ENCODE assay signal across 8 cellular contexts in the genomic region with DNA sequence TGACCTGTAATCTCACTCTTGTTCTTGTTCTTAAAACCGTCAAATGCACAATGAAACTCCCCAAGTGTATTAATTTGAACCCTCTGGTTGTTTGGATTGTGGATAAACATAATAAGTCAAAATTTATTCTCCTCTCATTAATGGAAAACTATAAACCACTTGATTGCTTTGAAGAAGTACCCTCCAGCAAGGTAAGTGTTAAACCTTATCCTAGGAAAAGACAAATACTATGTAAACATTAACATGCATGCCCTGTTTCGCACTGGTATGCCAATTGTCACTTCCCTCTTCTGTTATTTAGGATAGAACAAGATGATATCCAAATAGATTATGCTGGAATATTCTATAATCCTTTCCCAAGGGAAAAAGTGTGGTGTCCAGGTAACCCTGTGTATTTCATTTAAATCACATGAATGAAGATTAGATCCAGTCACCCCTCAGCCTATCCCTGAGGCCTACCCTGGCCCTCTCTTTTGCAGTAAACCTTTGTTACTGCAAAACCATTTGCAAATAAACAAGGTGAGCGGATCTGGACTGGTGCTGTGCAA. TPM values are rescaled to one million over a fixed set of nuclear protein-coding genes. Genes with fewer than 3 reads are reported as not detected.
DNase-seq lines count a peak whose midpoint lies in the region; ATAC-seq and TF ChIP-seq lines count a peak whose summit lies in the region.

No MANE protein-coding gene starts in this region.

- CTCF ChIA-PET in activated naive CD4-positive, alpha-beta T cell treated with anti-CD3 and anti-CD28 coated beads, Interleukin-2, amount 10 ng/mL, durations not matched to agents 7 days and 5 days (lab: Charles Lee), result interaction anchor here (1.0 kb wide), 1 partner anchor 94 kb away, joined by 4 read pairs; no protein-coding TSS in a partner anchor

- peaks cover 3 to 5% of the 10 kb centered on the region in 2 donors for H3K36me3 ChIP-seq in lung (ENCODE audit: control insufficient read depth in 2 of 2, insufficient read depth in 2 of 2, low read length in 2 of 2)
- H3K36me3 ChIP-seq in upper lobe of right lung, result peaks cover 19% of the 10 kb centered on the region

- 31 to 33% methylated on average over 3 of the region's 3 CpGs for WGBS in lung, 2 donors

- ATAC-seq in lung (ENCODE audit: insufficient read depth, low FRiP score), result no peak
- ATAC-seq in upper lobe of right lung, result no peak
- no peak for ATAC-seq in HG03469 (IDR thresholded peaks at IDR 0.05; ENCODE audit: unreplicated experiment)

- peak overlapping the region; percentile 72 for H3K4me3 ChIP-seq in astrocyte of the cerebellum (ENCODE audit: low read depth, low read length)
- H3K4me3 ChIP-seq in lung, result peak overlapping the region; percentile 86
- peak overlapping the region; percentile 79 for H3K4me3 ChIP-seq in upper lobe of right lung

- H3K9me3 Mint-ChIP-seq in activated naive CD4-positive, alpha-beta T cell treated with anti-CD3 and anti-CD28 coated beads, Interleukin-2, amount 10 ng/mL, durations not matched to agents 7 days and 5 days, result peaks cover 15% of the 10 kb centered on the region

- H3K36me3 Mint-ChIP-seq in activated naive CD4-positive, alpha-beta T cell treated with anti-CD3 and anti-CD28 coated beads, Interleukin-2, amount 10 ng/mL, durations not matched to agents 7 days and 5 days, result peaks cover 39% of the 10 kb centered on the region

- H3K27me3 ChIP-seq in lung (ENCODE audit: control insufficient read depth, insufficient read depth) (no peaks in the 10 kb centered on the region), upper lobe of right lung (no peaks in the 10 kb centered on the region)

- H3K4me1 ChIP-seq in lung (ENCODE audit: control insufficient read depth in 2 of 2, insufficient read depth in 2 of 2, low read length in 2 of 2), result peaks cover 3 to 6% of the 10 kb centered on the region in 2 donors
- peaks cover 15% of the 10 kb centered on the region for H3K4me1 ChIP-seq in upper lobe of right lung

- TF ChIP-seq CTCF in astrocyte of the cerebellum (IDR thresholded peaks at IDR 0.05; ENCODE audit: low read depth, low read length, missing control alignments) (no peak), lung (IDR thresholded peaks at IDR 0.05; ENCODE audit: control extremely low read depth, extremely low read depth) (no peak), upper lobe of right lung (IDR thresholded peaks at IDR 0.05) (no peak)

- peaks cover 5% of the 10 kb centered on the region for H3K27me3 Mint-ChIP-seq in activated naive CD4-positive, alpha-beta T cell treated with anti-CD3 and anti-CD28 coated beads, Interleukin-2, amount 10 ng/mL, durations not matched to agents 7 days and 5 days

- H3K27ac Mint-ChIP-seq in activated naive CD4-positive, alpha-beta T cell treated with anti-CD3 and anti-CD28 coated beads, Interleukin-2, amount 10 ng/mL, durations not matched to agents 7 days and 5 days, result peak overlapping the region; percentile 89

- peak overlapping the region; percentile 89 for H3K4me3 Mint-ChIP-seq in activated naive CD4-positive, alpha-beta T cell treated with anti-CD3 and anti-CD28 coated beads, Interleukin-2, amount 10 ng/mL, durations not matched to agents 7 days and 5 days

- in situ Hi-C loops in astrocyte of the cerebellum (cut with HindIII; ENCODE audit: low sequenced_read_pairs), result no loop called here

- peaks cover 47% of the 10 kb centered on the region for H3K4me1 Mint-ChIP-seq in activated naive CD4-positive, alpha-beta T cell treated with anti-CD3 and anti-CD28 coated beads, Interleukin-2, amount 10 ng/mL, durations not matched to agents 7 days and 5 days

- DNase-seq in activated naive CD4-positive, alpha-beta T cell treated with anti-CD3 and anti-CD28 coated beads, Interleukin-2, amount 10 ng/mL, durations not matched to agents 7 days and 5 days, result no peak
- no peak for DNase-seq in activated naive CD4-positive, alpha-beta T cell treated with anti-CD3 and anti-CD28 coated beads, Interleukin-2, amount 50 U/mL, for 16 hours
- DNase-seq in astrocyte of the cerebellum (ENCODE audit: low read depth), result no peak
- no peak for DNase-seq in lung (ENCODE audit: low spot score)
- no peak for DNase-seq in upper lobe of right lung
- DNase-seq in NCI-H446 (lab: John Stamatoyannopoulos, UW), result no peak
- DNase-seq in NCI-H128 (lab: John Stamatoyannopoulos, UW; ENCODE audit: unreplicated experiment), result no peak

- intact Hi-C loops in upper lobe of right lung (cut with DNase I), result no loop called here

- H3K27ac ChIP-seq in lung (ENCODE audit: low read depth in 1 of 2, low read length in 1 of 2) (peak overlapping the region; percentile 96 to 97), upper lobe of right lung (peak overlapping the region; percentile 99)

- H3K9me3 ChIP-seq in lung (ENCODE audit: control insufficient read depth in 2 of 2, insufficient read depth in 1 of 2, low read length in 1 of 2), result no peaks in the 10 kb centered on the region
- H3K9me3 ChIP-seq in upper lobe of right lung, result no peaks in the 10 kb centered on the region

RNA-seq across cellular contexts. Expression of gene ADI1, which starts 1.3 kb away (rescaled TPM):
- total RNA-seq in lung (10 to 100 TPM; 52.5 to 65.2 TPM), upper lobe of right lung (66.8 TPM)
- polyA plus RNA-seq in lung, result 10 to 100 TPM; 46.8 to 59.3 TPM

RNA-seq across cellular contexts. Expression of gene RNASEH1, which starts 40.1 kb away (rescaled TPM):
- total RNA-seq in lung (10 to 100 TPM; 13.2 to 24.5 TPM), upper lobe of right lung (18.6 TPM)
- polyA plus RNA-seq in lung, result 10 to 100 TPM in 1 of 2 donors, 1 to 10 TPM in 1; 9.6 to 17.3 TPM

RNA-seq across cellular contexts. Expression of gene RPS7, which starts 57.0 kb away (rescaled TPM):
- 1,000 to 10,000 TPM; 1,011 to 1,210 TPM for total RNA-seq in lung
- polyA plus RNA-seq in lung, result 1,000 to 10,000 TPM; 1,447 to 3,656 TPM
- total RNA-seq in upper lobe of right lung, result 807 TPM
